In genomic region chr11:90491466-90491865, GRCh38 we compare ENCODE assay signal across 31 cellular contexts.
"Had no signal": no experiment of that assay in that cellular context is flagged by ENCODE, and none has a peak within 500 bp of the region (broad histone marks: within the 10 kb centered on the region; RNA-seq: fewer than 3 reads in every experiment).

No MANE protein-coding gene starts in this region.

- DNase-seq: activated effector memory CD4-positive, alpha-beta T cell treated with anti-CD3 and anti-CD28 coated beads, Interleukin-2, amount 50 U/mL, for 16 hours; activated effector memory CD4-positive, alpha-beta T cell treated with Interleukin-2 at 50 U/mL for 16 hours; activated gamma-delta T cell; activated gamma-delta T cell treated with Interleukin-2 at 50 U/mL for 16 hours; activated naive CD4-positive, alpha-beta T cell; activated naive CD4-positive, alpha-beta T cell treated with anti-CD3 and anti-CD28 coated beads for 36 hours; activated naive CD4-positive, alpha-beta T cell treated with anti-CD3 and anti-CD28 coated beads, Interleukin-2, amount 10 ng/mL, durations not matched to agents 7 days and 5 days; activated naive CD4-positive, alpha-beta T cell treated with Interleukin-2 at 50 U/mL for 16 hours; activated naive CD8-positive, alpha-beta T cell treated with anti-CD3 and anti-CD28 coated beads for 36 hours; activated naive CD8-positive, alpha-beta T cell treated with anti-CD3 and anti-CD28 coated beads, Interleukin-2, amount 10 ng/mL, durations not matched to agents 7 days and 5 days; activated naive CD8-positive, alpha-beta T cell treated with anti-CD3 and anti-CD28 coated beads, Interleukin-2, amount 50 U/mL, for 24 hours; activated T-cell treated with anti-CD3 and anti-CD28 coated beads, Interleukin-2, amount 50 U/mL, for 1 hour; activated T-cell treated with anti-CD3 and anti-CD28 coated beads, Interleukin-2, amount 50 U/mL, for 24 hours; activated T-cell treated with anti-CD3 and anti-CD28 coated beads, Interleukin-2, amount 50 U/mL, for 4 hours; activated T-cell treated with anti-CD3 and anti-CD28 coated beads, Interleukin-2, amount 50 U/mL, for 48 hours; activated T-cell treated with anti-CD3 and anti-CD28 coated beads, Interleukin-2, amount 50 U/mL, for 72 hours; adrenal gland; amniotic stem cell; amygdala; anterior cingulate cortex; aorta; body of pancreas; brain microvascular endothelial cell; caudate nucleus; central memory CD4-positive, alpha-beta T cell; cerebellar nuclear complex had no signal

- ATAC-seq: activated naive CD4-positive, alpha-beta T cell treated with anti-CD3 and anti-CD28 coated beads, Interleukin-2, amount 50 U/mL, for 72 hours; activated naive CD8-positive, alpha-beta T cell treated with anti-CD3 and anti-CD28 coated beads, Interleukin-2, amount 50 U/mL, for 24 hours; activated T-cell treated with anti-CD3 and anti-CD28 coated beads, Interleukin-2, amount 50 U/mL, for 4 hours; activated T-cell treated with anti-CD3 and anti-CD28 coated beads, Interleukin-2, amount 50 U/mL, for 72 hours; activated T-helper 17 cell treated with anti-CD3 and anti-CD28 coated beads, Interleukin-2, amount 50 U/mL, for 72 hours; body of pancreas had no signal

- H3K4me3 ChIP-seq: adrenal gland, ascending aorta, body of pancreas, breast epithelium, cardiac muscle cell had no signal
